ENCODE assay signal across 24 cellular contexts in genomic region chr13:99800951-99801350, GRCh38.
"Had no signal": no experiment of that assay in that cellular context is flagged by ENCODE, and none has a peak within 500 bp of the region (broad histone marks: within the 10 kb centered on the region; RNA-seq: fewer than 3 reads in every experiment).

No MANE protein-coding gene starts in this region.

- H3K4me1 ChIP-seq: sigmoid colon, upper lobe of right lung had no signal

- H3K4me3 ChIP-seq: dorsolateral prefrontal cortex, sigmoid colon, thoracic aorta, upper lobe of right lung had no signal

- H3K27ac ChIP-seq: brain microvascular endothelial cell, dorsolateral prefrontal cortex, sigmoid colon, thoracic aorta, upper lobe of right lung had no signal

- FAIRE-seq: colon had no signal

- DNase-seq: activated CD4-positive, alpha-beta T cell treated with anti-CD3 and anti-CD28 coated beads, Interleukin-2, amount 10 ng/mL, durations not matched to agents 7 days and 5 days; activated CD8-positive, alpha-beta memory T cell treated with anti-CD3 and anti-CD28 coated beads, Interleukin-2, amount 50 U/mL, for 4 hours; activated naive CD4-positive, alpha-beta T cell treated with anti-CD3 and anti-CD28 coated beads, Interleukin-2, amount 10 ng/mL, durations not matched to agents 7 days and 5 days; activated naive CD8-positive, alpha-beta T cell treated with anti-CD3 and anti-CD28 coated beads, Interleukin-2, amount 50 U/mL, for 24 hours; activated T-cell treated with anti-CD3 and anti-CD28 coated beads, Interleukin-2, amount 50 U/mL, for 4 hours; aorta; brain microvascular endothelial cell; central memory CD4-positive, alpha-beta T cell; dorsolateral prefrontal cortex; foreskin melanocyte; head of caudate nucleus; immature natural killer cell; kidney glomerular epithelial cell; left ventricle myocardium superior; nephron progenitor cell; occipital lobe; posterior cingulate gyrus; sigmoid colon; stimulated activated naive B cell treated with anti-CD40 and anti-IgM and Interleukin-4, amounts not matched to agents 10 μg/mL and 1 μg/mL and 100 μg/mL, for 72 hours; T1000; upper lobe of right lung had no signal

- H3K36me3 ChIP-seq: brain microvascular endothelial cell, sigmoid colon, thoracic aorta, upper lobe of right lung had no signal

- H3K27me3 ChIP-seq: brain microvascular endothelial cell, dorsolateral prefrontal cortex, sigmoid colon, upper lobe of right lung had no signal

- H3K9me3 ChIP-seq: sigmoid colon, thoracic aorta, upper lobe of right lung had no signal

- ATAC-seq: activated CD4-positive, CD25-positive, alpha-beta regulatory T cell treated with anti-CD3 and anti-CD28 coated beads, Interleukin-2, amount 50 U/mL, for 24 hours; activated naive CD8-positive, alpha-beta T cell treated with anti-CD3 and anti-CD28 coated beads, Interleukin-2, amount 50 U/mL, for 24 hours; activated T-cell treated with anti-CD3 and anti-CD28 coated beads, Interleukin-2, amount 50 U/mL, for 4 hours; left ventricle myocardium superior; stimulated activated naive B cell treated with anti-CD40 and anti-IgM and Interleukin-4, amounts not matched to agents 10 μg/mL and 1 μg/mL and 100 μg/mL, for 72 hours; upper lobe of right lung had no signal
